Comparison of ENCODE assay signal across 9 cellular contexts in genomic region chr12:93245543-93245942, GRCh38.
DNase-seq lines count a peak whose midpoint lies in the region; ATAC-seq and TF ChIP-seq lines count a peak whose summit lies in the region.
"Had no signal": no experiment of that assay in that cellular context is flagged by ENCODE, and none has a peak within 500 bp of the region (broad histone marks: within the 10 kb centered on the region; RNA-seq: fewer than 3 reads in every experiment).

No MANE protein-coding gene starts in this region.

- H3K4me1 Mint-ChIP-seq in activated naive CD4-positive, alpha-beta T cell treated with anti-CD3 and anti-CD28 coated beads, Interleukin-2, amount 50 U/mL, for 24 hours: peaks cover 45% of the 10 kb centered on the region
- peaks cover 30% of the 10 kb centered on the region for H3K4me1 Mint-ChIP-seq in type B pancreatic cell (ENCODE audit: unreplicated experiment)

- no peak overlapping the region for H3K27ac ChIP-seq in tibial artery

- intact Hi-C loops in tibial artery (cut with DNase I; ENCODE audit: low total_unique reads): no loop called here

- no peaks in the 10 kb centered on the region for H3K9me3 Mint-ChIP-seq in activated naive CD4-positive, alpha-beta T cell treated with anti-CD3 and anti-CD28 coated beads, Interleukin-2, amount 50 U/mL, for 24 hours
- H3K9me3 Mint-ChIP-seq in type B pancreatic cell: peaks cover 4% of the 10 kb centered on the region

- H3K9me3 ChIP-seq in tibial artery: no peaks in the 10 kb centered on the region

- TF ChIP-seq CTCF in GM10266 (IDR thresholded peaks at IDR 0.05; ENCODE audit: control insufficient read depth, insufficient read depth, low read depth, missing control alignments) (no peak), tibial artery (IDR thresholded peaks at IDR 0.05) (no peak), type B pancreatic cell (conservative IDR thresholded peaks at IDR 0.05) (no peak)

- no peaks in the 10 kb centered on the region for H3K36me3 ChIP-seq in tibial artery

- H3K27me3 ChIP-seq in tibial artery: no peaks in the 10 kb centered on the region

- H3K27ac Mint-ChIP-seq in activated naive CD4-positive, alpha-beta T cell treated with anti-CD3 and anti-CD28 coated beads, Interleukin-2, amount 50 U/mL, for 24 hours: peak overlapping the region; percentile 52
- H3K27ac Mint-ChIP-seq in type B pancreatic cell: no peak overlapping the region

- no peaks in the 10 kb centered on the region for H3K27me3 Mint-ChIP-seq in activated naive CD4-positive, alpha-beta T cell treated with anti-CD3 and anti-CD28 coated beads, Interleukin-2, amount 50 U/mL, for 24 hours
- no peaks in the 10 kb centered on the region for H3K27me3 Mint-ChIP-seq in type B pancreatic cell

- DNase-seq in GM10266 (ENCODE audit: extremely low spot score): peak; percentile 52
- DNase-seq in tibial artery: no peak
- no peak for DNase-seq in NCI-H187 (lab: John Stamatoyannopoulos, UW)
- DNase-seq in SHP77 (lab: John Stamatoyannopoulos, UW): no peak
- no peak for DNase-seq in type B pancreatic cell (ENCODE audit: extremely low spot score, unreplicated experiment)
- DNase-seq: NCI-H1417 had no signal

- ATAC-seq in GM19438 (IDR thresholded peaks at IDR 0.05; ENCODE audit: low read depth, unreplicated experiment): peak; percentile 62
- ATAC-seq in HG03159 (IDR thresholded peaks at IDR 0.05; ENCODE audit: unreplicated experiment): peak; percentile 77

- H3K4me1 ChIP-seq in tibial artery: peaks cover 0 to 31% (median 11%) of the 10 kb centered on the region in 4 donors

- no peaks in the 10 kb centered on the region for H3K36me3 Mint-ChIP-seq in activated naive CD4-positive, alpha-beta T cell treated with anti-CD3 and anti-CD28 coated beads, Interleukin-2, amount 50 U/mL, for 24 hours
- H3K36me3 Mint-ChIP-seq in type B pancreatic cell: peaks cover 3% of the 10 kb centered on the region

- no peak overlapping the region for H3K4me3 ChIP-seq in tibial artery

- H3K4me3 Mint-ChIP-seq in activated naive CD4-positive, alpha-beta T cell treated with anti-CD3 and anti-CD28 coated beads, Interleukin-2, amount 50 U/mL, for 24 hours: peak overlapping the region; percentile 12
- H3K4me3 Mint-ChIP-seq in type B pancreatic cell: no peak overlapping the region
